ENCODE assay signal across 13 cellular contexts in the genomic region with DNA sequence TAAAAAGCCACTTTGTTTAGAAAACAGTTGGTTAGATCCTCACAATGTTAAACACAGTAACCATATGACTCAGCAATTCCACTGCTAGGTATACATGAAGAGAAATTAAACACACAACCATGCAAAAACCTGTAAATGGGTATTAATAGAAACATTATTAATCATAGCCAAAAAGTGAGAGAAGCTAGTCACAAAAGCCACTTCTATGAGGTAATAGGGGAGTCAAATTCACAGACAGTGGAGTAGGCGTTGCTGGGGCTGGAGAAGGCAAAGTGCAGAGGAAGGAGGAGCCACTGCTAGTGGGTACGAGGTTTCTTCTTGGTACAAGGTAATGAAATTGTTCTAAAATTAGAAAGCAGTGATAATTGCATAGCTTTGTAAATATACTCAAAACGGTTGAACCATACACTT.
DNase-seq lines count a peak whose midpoint lies in the region; ATAC-seq, FAIRE-seq and TF ChIP-seq lines count a peak whose summit lies in the region.
"Had no signal": no experiment of that assay in that cellular context is flagged by ENCODE, and none has a peak within 500 bp of the region (broad histone marks: within the 10 kb centered on the region; RNA-seq: fewer than 3 reads in every experiment).

No MANE protein-coding gene starts in this region.

- no peak overlapping the region for H3K4me3 Mint-ChIP-seq in activated T-helper 2 cell treated with anti-CD3 and anti-CD28 coated beads, Interferon-gamma antibody, Interleukin-2, Interleukin-4, amounts not matched to agents 10 μg/mL and 5 μg/mL and 100 μg/mL, durations not matched to agents 14 hours and 24 hours and 36 hours (ENCODE audit: low read depth)

- no peak overlapping the region for H2AFZ ChIP-seq in GM23248
- H2AFZ ChIP-seq: parathyroid adenoma had no signal

- H3K27ac ChIP-seq in GM23248 (no peak overlapping the region), pancreas (no peak overlapping the region)
- H3K27ac ChIP-seq: parathyroid adenoma, SJSA1 had no signal

- no peak for FAIRE-seq in pancreas (lab: Jason Lieb, UNC)

- 75 to 84% methylated on average over 3 of the region's 3 CpGs for WGBS in GM23248 (ENCODE audit: low coverage in 1 of 2, low lambda C conversion rate in 2 of 2, missing lambda C conversion rate in 2 of 2), 2 experiments
- WGBS in pancreas, 2 donors = 12 to 15% methylated on average over 3 of the region's 3 CpGs

- H3K4me1 ChIP-seq in GM23248 (ENCODE audit: insufficient read depth) = no peaks in the 10 kb centered on the region
- H3K4me1 ChIP-seq in pancreas = no peaks in the 10 kb centered on the region
- H3K4me1 ChIP-seq: parathyroid adenoma, SJSA1 had no signal

- peak overlapping the region; percentile 59 for H3K27ac Mint-ChIP-seq in activated T-helper 2 cell treated with anti-CD3 and anti-CD28 coated beads, Interferon-gamma antibody, Interleukin-2, Interleukin-4, amounts not matched to agents 10 μg/mL and 5 μg/mL and 100 μg/mL, durations not matched to agents 14 hours and 24 hours and 36 hours

- DNase-seq in NCI-H1092 treated with DMSO at 0.1 percent for 48 hours (lab: John Stamatoyannopoulos, UW) = peak; percentile 13
- DNase-seq in NCI-H1092 (lab: John Stamatoyannopoulos, UW) = no peak
- DNase-seq in GM23248 = peak; percentile 28
- no peak for DNase-seq in activated T-helper 2 cell treated with anti-CD3 and anti-CD28 coated beads, Interferon-gamma antibody, Interleukin-2, Interleukin-4, amounts not matched to agents 10 μg/mL and 5 μg/mL and 100 μg/mL, durations not matched to agents 14 hours and 24 hours and 36 hours (ENCODE audit: low spot score)
- no peak for DNase-seq in pancreas
- DNase-seq in hippocampal formation (lab: John Stamatoyannopoulos, UW) = no peak
- no peak for DNase-seq in cerebellar cortex (ENCODE audit: low spot score)
- DNase-seq: cerebellar nuclear complex, EL, NCI-H2171 had no signal

- in situ Hi-C loops in GM23248 (cut with MboI) = no loop called here

- no peaks in the 10 kb centered on the region for H3F3A ChIP-seq in GM23248 (ENCODE audit: insufficient read depth)

- no peak overlapping the region for H3K9ac ChIP-seq in GM23248
- H3K9ac ChIP-seq: parathyroid adenoma had no signal

- intact Hi-C loops in activated T-helper 2 cell treated with anti-CD3 and anti-CD28 coated beads, Interferon-gamma antibody, Interleukin-2, Interleukin-4, amounts not matched to agents 10 μg/mL and 5 μg/mL and 100 μg/mL, durations not matched to agents 14 hours and 24 hours and 36 hours (cut with micrococcal nuclease) = loop anchor here (2.0 kb wide), 1 partner anchor 16 kb away; no protein-coding TSS in a partner anchor
- intact Hi-C loops in pancreas (cut with DNase I) = no loop called here

- H3K27me3 ChIP-seq in GM23248 (replicated peaks; ENCODE audit: insufficient read depth) (no peaks in the 10 kb centered on the region), pancreas (no peaks in the 10 kb centered on the region)
- H3K27me3 ChIP-seq: SJSA1 had no signal

- no peaks in the 10 kb centered on the region for H3K9me3 Mint-ChIP-seq in activated T-helper 2 cell treated with anti-CD3 and anti-CD28 coated beads, Interferon-gamma antibody, Interleukin-2, Interleukin-4, amounts not matched to agents 10 μg/mL and 5 μg/mL and 100 μg/mL, durations not matched to agents 14 hours and 24 hours and 36 hours

- H3K4me3 ChIP-seq in GM23248 (no peak overlapping the region), pancreas (no peak overlapping the region)
- H3K4me3 ChIP-seq: SJSA1 had no signal

- peaks cover 35% of the 10 kb centered on the region for H3K4me1 Mint-ChIP-seq in activated T-helper 2 cell treated with anti-CD3 and anti-CD28 coated beads, Interferon-gamma antibody, Interleukin-2, Interleukin-4, amounts not matched to agents 10 μg/mL and 5 μg/mL and 100 μg/mL, durations not matched to agents 14 hours and 24 hours and 36 hours (ENCODE audit: low read depth)

- H3K4me2 ChIP-seq in GM23248 (ENCODE audit: unreplicated experiment) = no peak overlapping the region

- peaks cover 6% of the 10 kb centered on the region for H3K27me3 Mint-ChIP-seq in activated T-helper 2 cell treated with anti-CD3 and anti-CD28 coated beads, Interferon-gamma antibody, Interleukin-2, Interleukin-4, amounts not matched to agents 10 μg/mL and 5 μg/mL and 100 μg/mL, durations not matched to agents 14 hours and 24 hours and 36 hours (ENCODE audit: low read depth)

- no peaks in the 10 kb centered on the region for H3K9me2 ChIP-seq in GM23248 (ENCODE audit: insufficient read depth)

- ATAC-seq in pancreas (peak in 3 of 4 donors; percentile 70 to 87 (median 85)), GM18861 (IDR thresholded peaks at IDR 0.05; ENCODE audit: unreplicated experiment) (no peak)

- H3K36me3 ChIP-seq in GM23248 (ENCODE audit: low read depth) (no peaks in the 10 kb centered on the region), pancreas (no peaks in the 10 kb centered on the region)
- H3K36me3 ChIP-seq: SJSA1 had no signal

- H3K9me3 ChIP-seq in GM23248 (ENCODE audit: low read depth) (no peaks in the 10 kb centered on the region), pancreas (no peaks in the 10 kb centered on the region)
- H3K9me3 ChIP-seq: SJSA1 had no signal

- H3K36me3 Mint-ChIP-seq in activated T-helper 2 cell treated with anti-CD3 and anti-CD28 coated beads, Interferon-gamma antibody, Interleukin-2, Interleukin-4, amounts not matched to agents 10 μg/mL and 5 μg/mL and 100 μg/mL, durations not matched to agents 14 hours and 24 hours and 36 hours (ENCODE audit: low read depth) = no peaks in the 10 kb centered on the region

- no peaks in the 10 kb centered on the region for H3K79me2 ChIP-seq in GM23248 (ENCODE audit: insufficient read depth)
- H3K79me2 ChIP-seq: parathyroid adenoma had no signal

- TF ChIP-seq CTCF in pancreas (IDR thresholded peaks at IDR 0.05) = no peak

- H4K20me1 ChIP-seq in GM23248 (ENCODE audit: insufficient read depth) = no peaks in the 10 kb centered on the region

Comparison
In these comparisons a context has a peak if more than half of its experiments do, and no peak if none do; other contexts are left out.
1. DNase-seq: peak in NCI-H1092 treated with DMSO at 0.1 percent for 48 hours (single experiment) and GM23248 (single experiment); none in NCI-H1092 (single experiment), activated T-helper 2 cell treated with anti-CD3 and anti-CD28 coated beads, Interferon-gamma antibody, Interleukin-2, Interleukin-4, amounts not matched to agents 10 μg/mL and 5 μg/mL and 100 μg/mL, durations not matched to agents 14 hours and 24 hours and 36 hours (single experiment), pancreas (0 of 6), hippocampal formation (0 of 2) and cerebellar cortex (single experiment).